Comparison of ENCODE assay signal across 32 cellular contexts in genomic region chr6:54274383-54274782, GRCh38. TPM values are rescaled to one million over a fixed set of nuclear protein-coding genes. Genes with fewer than 3 reads are reported as not detected.
DNase-seq lines count a peak whose midpoint lies in the region; ATAC-seq, FAIRE-seq and TF ChIP-seq lines count a peak whose summit lies in the region.
"Had no signal": no experiment of that assay in that cellular context is flagged by ENCODE, and none has a peak within 500 bp of the region (broad histone marks: within the 10 kb centered on the region; RNA-seq: fewer than 3 reads in every experiment).

No MANE protein-coding gene starts in this region.

- no peaks in the 10 kb centered on the region for H4K20me1 ChIP-seq in HepG2 (ENCODE audit: insufficient read depth, low read length)
- H4K20me1 ChIP-seq: BLaER1 had no signal

- TF ChIP-seq EP300 in HepG2 (IDR thresholded peaks at IDR 0.05; ENCODE audit: low read depth in 2 of 2, low read length in 2 of 2) (no peak), HepG2 (CRISPR knock-in tag; IDR thresholded peaks at IDR 0.05; ENCODE audit: borderline replicate concordance) (no peak)

- CTCF ChIA-PET in HepG2 (lab: Yijun Ruan, JAX; ENCODE audit: low intra/inter-chr PET ratio, low total read pairs), result no interaction called here

- H3K4me3 ChIP-seq in left ventricle myocardium inferior (no peak overlapping the region), HepG2 (replicated peaks in 1 of 3; ENCODE audit: insufficient read depth in 1 of 3, low read depth in 2 of 3, low read length in 3 of 3) (no peak overlapping the region), right lobe of liver (no peak overlapping the region), gastrocnemius medialis (no peak overlapping the region)
- H3K4me3 ChIP-seq: BLaER1, GM12878 had no signal

- no peak for TF ChIP-seq POLR2A in HepG2 (IDR thresholded peaks at IDR 0.05; ENCODE audit: insufficient read depth in 1 of 2, low read depth in 2 of 2, low read length in 2 of 2)
- no peak for TF ChIP-seq POLR2A in right lobe of liver (IDR thresholded peaks at IDR 0.05)
- no peak for TF ChIP-seq POLR2A in gastrocnemius medialis (IDR thresholded peaks at IDR 0.05)

- intact Hi-C loops in Right ventricle myocardium superior (cut with DNase I), result no loop called here
- intact Hi-C loops in left ventricle myocardium inferior (cut with micrococcal nuclease), result no loop called here
- intact Hi-C loops in left ventricle myocardium superior (cut with micrococcal nuclease), result no loop called here
- intact Hi-C loops in Right ventricle myocardium inferior (cut with DNase I), result no loop called here
- intact Hi-C loops in HepG2 (cut with micrococcal nuclease; ENCODE audit: unreplicated experiment), result no loop called here
- intact Hi-C loops in right lobe of liver (cut with DNase I), result no loop called here
- intact Hi-C loops in gastrocnemius medialis (cut with DNase I; ENCODE audit: low total_unique reads), result no loop called here

- ATAC-seq in Right ventricle myocardium superior (ENCODE audit: poor library complexity) (peak; percentile 10), left ventricle myocardium superior (peak; percentile 11), Right ventricle myocardium inferior (no peak), HepG2 (no peak), right lobe of liver (no peak), gastrocnemius medialis (peak; percentile 19 to 25), omental fat pad (ENCODE audit: low FRiP score) (no peak)
- ATAC-seq: GM12878 had no signal

- no peaks in the 10 kb centered on the region for H3K79me2 ChIP-seq in HepG2 (ENCODE audit: insufficient read depth, low read length)

- H3K4me1 ChIP-seq in left ventricle myocardium inferior (peaks cover 5% of the 10 kb centered on the region), HepG2 (ENCODE audit: insufficient read depth, low read length) (no peaks in the 10 kb centered on the region), right lobe of liver (no peaks in the 10 kb centered on the region), gastrocnemius medialis (no peaks in the 10 kb centered on the region)
- H3K4me1 ChIP-seq: BE2C, BLaER1 had no signal

- H3K4me2 ChIP-seq in HepG2 (ENCODE audit: low read depth, low read length), result no peak overlapping the region
- H3K4me2 ChIP-seq: BLaER1 had no signal

- in situ Hi-C loops in HepG2 (cut with HindIII; ENCODE audit: extremely low pct_ligation_motif_present, low pct_unique_long_range_greater_than_20kb) (no loop called here), gastrocnemius medialis (cut with MboI; ENCODE audit: low sequenced_read_pairs in 4 of 4) (loop anchor here in 2 of 4 donors (25.0 kb wide), 1 partner anchor 287 kb away; no protein-coding TSS in a partner anchor)

- H2AFZ ChIP-seq in HepG2 (ENCODE audit: low read length), result no peak overlapping the region

- H3K9ac ChIP-seq in HepG2 (ENCODE audit: insufficient read depth, low read depth, low read length), result no peak overlapping the region
- H3K9ac ChIP-seq: BLaER1 had no signal

- no peaks in the 10 kb centered on the region for H3K9me3 ChIP-seq in left ventricle myocardium inferior (replicated peaks)
- H3K9me3 ChIP-seq in HepG2 (ENCODE audit: low read length), result no peaks in the 10 kb centered on the region
- no peaks in the 10 kb centered on the region for H3K9me3 ChIP-seq in right lobe of liver
- no peaks in the 10 kb centered on the region for H3K9me3 ChIP-seq in gastrocnemius medialis
- H3K9me3 ChIP-seq: BE2C, BLaER1 had no signal

- no peak overlapping the region for H3K27ac ChIP-seq in left ventricle myocardium inferior (replicated peaks)
- no peak overlapping the region for H3K27ac ChIP-seq in HepG2 (ENCODE audit: extremely low read length, insufficient read depth, low read length)
- no peak overlapping the region for H3K27ac ChIP-seq in right lobe of liver
- H3K27ac ChIP-seq in gastrocnemius medialis, result no peak overlapping the region
- H3K27ac ChIP-seq: 22Rv1, BLaER1 had no signal

- FAIRE-seq in HepG2 (lab: Jason Lieb, UNC), result no peak
- FAIRE-seq: GM12878, GM12892, GM18507 had no signal

- POLR2A ChIA-PET in HepG2 (lab: Yijun Ruan, JAX), result no interaction called here

- DNase-seq in Right ventricle myocardium superior, result no peak
- DNase-seq in left ventricle myocardium inferior, result no peak
- DNase-seq in left ventricle myocardium superior, result no peak
- DNase-seq in Right ventricle myocardium inferior (ENCODE audit: missing footprints), result no peak
- no peak for DNase-seq in HepG2 (ENCODE audit: low spot score)
- no peak for DNase-seq in right lobe of liver
- no peak for DNase-seq in gastrocnemius medialis
- no peak for DNase-seq in omental fat pad (ENCODE audit: low spot score)
- DNase-seq: ACHN; BE2C; C1 segment of cervical spinal cord; CD4-positive, alpha-beta memory T cell; CD4-positive, CD25-positive, alpha-beta regulatory T cell; CD8-positive, alpha-beta memory T cell; COR-L47; DMS 273 treated with DMSO at 0.1 percent for 48 hours; DMS153; DMS53; DND-41; EL; GDM1 had no signal

- H3K36me3 ChIP-seq in left ventricle myocardium inferior (no peaks in the 10 kb centered on the region), HepG2 (replicated peaks in 1 of 2; ENCODE audit: control insufficient read depth in 1 of 2, insufficient read depth in 2 of 2, low read length in 2 of 2) (no peaks in the 10 kb centered on the region), right lobe of liver (no peaks in the 10 kb centered on the region), gastrocnemius medialis (no peaks in the 10 kb centered on the region)
- H3K36me3 ChIP-seq: BE2C, BLaER1 had no signal

- BruUV-seq in HepG2 (replicated peaks; lab: Mats Ljungman, UMichigan), result no TSS peak

- TF ChIP-seq CTCF in left ventricle myocardium inferior (IDR thresholded peaks at IDR 0.05; ENCODE audit: borderline replicate concordance), result no peak
- no peak for TF ChIP-seq CTCF in HepG2 (CRISPR knock-in tag; IDR thresholded peaks at IDR 0.05)
- TF ChIP-seq CTCF in right lobe of liver (IDR thresholded peaks at IDR 0.05), result no peak
- TF ChIP-seq CTCF in gastrocnemius medialis (IDR thresholded peaks at IDR 0.05 in 4 of 5, conservative IDR thresholded peaks at IDR 0.05 in 1 of 5), result no peak
- TF ChIP-seq CTCF in omental fat pad (IDR thresholded peaks at IDR 0.05), result no peak

- TF ChIP-seq RAD21 in HepG2 (CRISPR knock-in tag; IDR thresholded peaks at IDR 0.05), result no peak

- H3K27me3 ChIP-seq in left ventricle myocardium inferior (ENCODE audit: low read depth), result no peaks in the 10 kb centered on the region
- H3K27me3 ChIP-seq in HepG2 (ENCODE audit: control insufficient read depth in 1 of 2, insufficient read depth in 2 of 2, low read length in 2 of 2), result no peaks in the 10 kb centered on the region
- H3K27me3 ChIP-seq in right lobe of liver, result no peaks in the 10 kb centered on the region
- no peaks in the 10 kb centered on the region for H3K27me3 ChIP-seq in gastrocnemius medialis
- H3K27me3 ChIP-seq: BE2C, BLaER1 had no signal

TF ChIP-seq in HepG2, 621 proteins besides CTCF, POLR2A, EP300 and RAD21 (continues in another document):
- TF ChIP-seq ZBTB7B (CRISPR knock-in tag; IDR thresholded peaks at IDR 0.05) (no peak), MAF1 (CRISPR knock-in tag; IDR thresholded peaks at IDR 0.05; ENCODE audit: borderline replicate concordance) (no peak), IKZF1 (IDR thresholded peaks at IDR 0.05) (no peak), ZNF784 (CRISPR knock-in tag; IDR thresholded peaks at IDR 0.05; ENCODE audit: borderline replicate concordance) (no peak)

RNA-seq across cellular contexts. Expression of gene TINAG, which starts 33.9 kb away (rescaled TPM):
- total RNA-seq in Right ventricle myocardium superior (0.16 TPM), left ventricle myocardium inferior (0.41 TPM), left ventricle myocardium superior (0.15 TPM), Right ventricle myocardium inferior (not detected), HepG2 (2016; rRNA removed; fragmentation: Illumina TruSeq; extraction: Trizol) (0.15 TPM in 1 of 2 replicates, not detected in the other), right lobe of liver (not detected), gastrocnemius medialis (under 1 TPM in 3 of 4 donors, not detected in 1; 0.36 to 0.78 (median 0.41) TPM), omental fat pad (not detected)
- total RNA-seq in HepG2 (2016; cell fraction: cytosol; rRNA removed; fragmentation: Illumina TruSeq; extraction: Trizol; ENCODE audit: low read depth), result not detected in 2 replicates
- 0.28 TPM in 1 of 2 replicates, not detected in the other for total RNA-seq in HepG2 (2016; cell fraction: insoluble cytoplasmic fraction; rRNA removed; fragmentation: Illumina TruSeq; extraction: Trizol)
- total RNA-seq in HepG2 (2016; cell fraction: membrane; rRNA removed; fragmentation: Illumina TruSeq; extraction: Trizol), result not detected in 2 replicates
- total RNA-seq in HepG2 (2016; cell fraction: nucleus; rRNA removed; fragmentation: Illumina TruSeq; extraction: Trizol), result not detected in 2 replicates
- 0.08 TPM in 1 of 2 replicates, not detected in the other for polyA plus RNA-seq in HepG2 (2011; rRNA removed)
- polyA plus RNA-seq in HepG2 (2011; cell fraction: cytosol; rRNA removed), result not detected in 2 replicates
- not detected in 2 replicates for polyA plus RNA-seq in HepG2 (2011; cell fraction: nucleus; rRNA removed)
- polyA plus RNA-seq in HepG2 (2012), result 0.85 TPM in 1 of 2 replicates, not detected in the other
- polyA plus RNA-seq in HepG2 (2016; cell fraction: cytosol; fragmentation: Illumina TruSeq; extraction: Trizol; ENCODE audit: low read depth), result not detected in 2 replicates
- polyA plus RNA-seq in HepG2 (2016; cell fraction: insoluble cytoplasmic fraction; fragmentation: Illumina TruSeq; extraction: Trizol; ENCODE audit: low read depth), result 0.49 TPM in 1 of 2 replicates, not detected in the other
- not detected in 2 replicates for polyA plus RNA-seq in HepG2 (2016; cell fraction: membrane; fragmentation: Illumina TruSeq; extraction: Trizol; ENCODE audit: low read depth)
- not detected in 2 replicates for polyA plus RNA-seq in HepG2 (2016; cell fraction: nucleus; fragmentation: Illumina TruSeq; extraction: Trizol; ENCODE audit: insufficient read depth, low read depth)
- not detected in 2 replicates for polyA minus RNA-seq in HepG2 (2011; rRNA and poly(A)+ RNA removed; ENCODE audit: low replicate concordance)
- not detected in 2 replicates for polyA minus RNA-seq in HepG2 (2011; cell fraction: cytosol; rRNA and poly(A)+ RNA removed)
- polyA minus RNA-seq in HepG2 (2011; cell fraction: nucleus; rRNA and poly(A)+ RNA removed), result not detected in 2 replicates
- total RNA-seq: A172; A673; CD4-positive, alpha-beta memory T cell; CD4-positive, CD25-positive, alpha-beta regulatory T cell; CD8-positive, alpha-beta memory T cell; Daoy; G401 had no signal
- polyA plus RNA-seq: AG04450; CD14-positive monocyte; CD4-positive, alpha-beta memory T cell; CD4-positive, CD25-positive, alpha-beta regulatory T cell; CD8-positive, alpha-beta memory T cell had no signal

Comparison
In these comparisons a context has a peak if more than half of its experiments do, and no peak if none do; other contexts are left out.
1. ATAC-seq: peak in Right ventricle myocardium superior (single experiment), left ventricle myocardium superior (single experiment) and gastrocnemius medialis (2 of 2); none in Right ventricle myocardium inferior (single experiment), HepG2 (single experiment), right lobe of liver (0 of 4) and omental fat pad (single experiment).